In the genomic region with DNA sequence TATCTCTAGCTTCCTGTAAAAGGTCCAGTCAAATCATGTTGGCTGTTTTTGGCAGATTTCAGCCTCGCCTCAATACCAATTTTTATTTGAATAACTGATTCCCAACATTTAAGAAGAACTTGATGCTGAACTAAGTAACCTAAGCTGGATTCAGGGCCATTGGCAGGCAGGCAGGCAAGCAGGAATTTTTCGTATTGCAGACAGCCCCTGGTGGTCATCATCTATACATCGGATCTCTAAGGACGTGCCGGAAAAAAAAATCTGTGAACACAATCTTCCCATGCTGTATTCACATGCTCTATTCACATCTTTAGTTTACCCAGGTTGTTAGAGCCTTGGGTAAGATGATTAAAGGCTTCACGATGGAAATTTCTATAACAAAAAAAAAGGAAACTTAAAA, we compare ENCODE assay signal across 13 cellular contexts. TPM values are rescaled to one million over a fixed set of nuclear protein-coding genes. Genes with fewer than 3 reads are reported as not detected.
DNase-seq lines count a peak whose midpoint lies in the region; ATAC-seq and TF ChIP-seq lines count a peak whose summit lies in the region.
"Had no signal": no experiment of that assay in that cellular context is flagged by ENCODE, and none has a peak within 500 bp of the region (broad histone marks: within the 10 kb centered on the region; RNA-seq: fewer than 3 reads in every experiment).

No MANE protein-coding gene starts in this region.

- H3K4me2 ChIP-seq in PC-9 (no peak overlapping the region), neural progenitor cell (no peak overlapping the region), Karpas-422 (ENCODE audit: low read depth, low read length, poor library complexity, severe bottlenecking) (no peak overlapping the region)

- H3K9me2 ChIP-seq in PC-9 (ENCODE audit: insufficient read depth), result no peaks in the 10 kb centered on the region
- no peaks in the 10 kb centered on the region for H3K9me2 ChIP-seq in Karpas-422 (replicated peaks; ENCODE audit: insufficient read depth, low read length)

- H3K9me3 Mint-ChIP-seq in endothelial cell (ENCODE audit: unreplicated experiment) (no peaks in the 10 kb centered on the region), neural progenitor cell (no peaks in the 10 kb centered on the region)
- H3K9me3 Mint-ChIP-seq: activated naive CD4-positive, alpha-beta T cell treated with anti-CD3 and anti-CD28 coated beads, Interleukin-2, amount 50 U/mL, for 24 hours had no signal

- H3K79me2 ChIP-seq in PC-9 (ENCODE audit: low read depth), result peaks cover 5% of the 10 kb centered on the region
- peaks cover 10% of the 10 kb centered on the region for H3K79me2 ChIP-seq in neural progenitor cell (ENCODE audit: low read depth)
- peaks cover 21% of the 10 kb centered on the region for H3K79me2 ChIP-seq in Karpas-422 (ENCODE audit: low read length)

- POLR2A ChIA-PET in PC-9 (lab: Charles Lee; ENCODE audit: unreplicated experiment), result no interaction called here
- POLR2A ChIA-PET in RWPE1 (lab: Yijun Ruan, JAX; ENCODE audit: low non-redundant PET), result no interaction called here

- H3F3A ChIP-seq in PC-9 (ENCODE audit: insufficient read depth, low read depth), result peaks cover 32% of the 10 kb centered on the region
- H3F3A ChIP-seq in neural progenitor cell (ENCODE audit: low read depth), result peaks cover 15% of the 10 kb centered on the region

- CTCF ChIA-PET in PC-9 (lab: Charles Lee), result no interaction called here
- CTCF ChIA-PET in RWPE1 (lab: Yijun Ruan, JAX), result interaction anchor here (0.6 kb wide), 1 partner anchor 257 kb away, joined by 3 read pairs; a partner anchor contains a TSS

- H3K27ac Mint-ChIP-seq in endothelial cell (ENCODE audit: unreplicated experiment) (no peak overlapping the region), neural progenitor cell (no peak overlapping the region)
- H3K27ac Mint-ChIP-seq: activated naive CD4-positive, alpha-beta T cell treated with anti-CD3 and anti-CD28 coated beads, Interleukin-2, amount 50 U/mL, for 24 hours had no signal

- intact Hi-C loops in PC-9 (cut with micrococcal nuclease; ENCODE audit: unreplicated experiment), result loop anchor here (5.0 kb wide), 2 partner anchors 157 to 477 kb away; no protein-coding TSS in a partner anchor

- H3K4me1 ChIP-seq in PC-9 (replicated peaks; ENCODE audit: insufficient read depth) (peaks cover 7% of the 10 kb centered on the region; the same call in 1 of the 2 replicates), neural progenitor cell (no peaks in the 10 kb centered on the region), Karpas-422 (ENCODE audit: low read length) (peaks cover 18% of the 10 kb centered on the region)

- BruUV-seq in PC-9 (replicated peaks; lab: Mats Ljungman, UMichigan), result no TSS peak

- DNase-seq in DMS 273 (lab: John Stamatoyannopoulos, UW; ENCODE audit: unreplicated experiment) (peak; percentile 43), DMS 273 treated with DMSO at 0.1 percent for 48 hours (lab: John Stamatoyannopoulos, UW) (no peak), PC-9 (no peak), endothelial cell (ENCODE audit: low spot score) (peak; percentile 15), neural progenitor cell (ENCODE audit: low spot score) (no peak), Karpas-422 (no peak), RWPE1 (ENCODE audit: low spot score) (no peak)
- DNase-seq: activated CD4-positive, alpha-beta T cell treated with anti-CD3 and anti-CD28 coated beads for 4 hours; NCI-H2029 treated with DMSO at 0.1 percent for 48 hours; SHP77 had no signal

- H3K4me1 Mint-ChIP-seq in endothelial cell (ENCODE audit: unreplicated experiment), result no peaks in the 10 kb centered on the region
- no peaks in the 10 kb centered on the region for H3K4me1 Mint-ChIP-seq in neural progenitor cell

- no peak for ATAC-seq in HG02623 (IDR thresholded peaks at IDR 0.05; ENCODE audit: unreplicated experiment)

- H3K27ac ChIP-seq in PC-9 (no peak overlapping the region), neural progenitor cell (no peak overlapping the region), Karpas-422 (ENCODE audit: low read length) (no peak overlapping the region), RWPE1 (no peak overlapping the region)
- H3K27ac ChIP-seq: epithelial cell of prostate had no signal

- no peak overlapping the region for H2AFZ ChIP-seq in PC-9
- H2AFZ ChIP-seq in neural progenitor cell (replicated peaks), result no peak overlapping the region
- H2AFZ ChIP-seq in Karpas-422 (ENCODE audit: low read length), result no peak overlapping the region

- H3K27me3 Mint-ChIP-seq in endothelial cell (ENCODE audit: unreplicated experiment) (peaks cover 3% of the 10 kb centered on the region), neural progenitor cell (ENCODE audit: insufficient read depth, low read depth) (peaks cover 5% of the 10 kb centered on the region)
- H3K27me3 Mint-ChIP-seq: activated naive CD4-positive, alpha-beta T cell treated with anti-CD3 and anti-CD28 coated beads, Interleukin-2, amount 50 U/mL, for 24 hours had no signal

- no peak overlapping the region for H3K4me3 Mint-ChIP-seq in endothelial cell (ENCODE audit: unreplicated experiment)
- H3K4me3 Mint-ChIP-seq in neural progenitor cell, result no peak overlapping the region
- H3K4me3 Mint-ChIP-seq: activated naive CD4-positive, alpha-beta T cell treated with anti-CD3 and anti-CD28 coated beads, Interleukin-2, amount 50 U/mL, for 24 hours had no signal

- no peaks in the 10 kb centered on the region for H3K27me3 ChIP-seq in PC-9 (ENCODE audit: insufficient read depth, low read depth)
- no peaks in the 10 kb centered on the region for H3K27me3 ChIP-seq in neural progenitor cell
- no peaks in the 10 kb centered on the region for H3K27me3 ChIP-seq in Karpas-422 (ENCODE audit: low read length)

- H3K9me3 ChIP-seq in PC-9 (ENCODE audit: insufficient read depth, low read depth) (no peaks in the 10 kb centered on the region; the same call in 1 of the 2 replicates), neural progenitor cell (ENCODE audit: low read depth) (no peaks in the 10 kb centered on the region), Karpas-422 (ENCODE audit: low read length) (no peaks in the 10 kb centered on the region)

- H3K4me3 ChIP-seq in PC-9 (no peak overlapping the region), neural progenitor cell (no peak overlapping the region), Karpas-422 (ENCODE audit: low read length) (no peak overlapping the region)

- TF ChIP-seq CTCF in PC-9 (conservative IDR thresholded peaks at IDR 0.05), result peak; percentile 34
- TF ChIP-seq CTCF in endothelial cell (IDR thresholded peaks at IDR 0.05; ENCODE audit: unreplicated experiment), result peak; percentile 62
- TF ChIP-seq CTCF in neural progenitor cell (IDR thresholded peaks at IDR 0.05), result peak; percentile 32
- no peak for TF ChIP-seq CTCF in RWPE1 (conservative IDR thresholded peaks at IDR 0.05; ENCODE audit: low read depth)

- H4K20me1 ChIP-seq in PC-9 (ENCODE audit: insufficient read depth) (0 out of 2 replicates have a peak, but pooled peaks cover 5% of the 10 kb centered on the region), neural progenitor cell (ENCODE audit: low read depth) (no peaks in the 10 kb centered on the region), Karpas-422 (ENCODE audit: insufficient read depth, low read depth, low read length) (no peaks in the 10 kb centered on the region)

- H3K9ac ChIP-seq in neural progenitor cell, result no peak overlapping the region
- no peak overlapping the region for H3K9ac ChIP-seq in Karpas-422 (ENCODE audit: low read length)

- H3K36me3 ChIP-seq in PC-9 (ENCODE audit: low read depth), result peaks cover 31% of the 10 kb centered on the region
- H3K36me3 ChIP-seq in neural progenitor cell, result peaks cover 20% of the 10 kb centered on the region
- peaks cover 55% of the 10 kb centered on the region for H3K36me3 ChIP-seq in Karpas-422 (ENCODE audit: insufficient read depth, low read length)

- peaks cover 19% of the 10 kb centered on the region for H3K36me3 Mint-ChIP-seq in endothelial cell (ENCODE audit: low read depth, unreplicated experiment)
- H3K36me3 Mint-ChIP-seq in neural progenitor cell, result peaks cover 24% of the 10 kb centered on the region

RNA-seq across cellular contexts. Expression of a gene that starts 7.0 kb away (rescaled TPM):
- total RNA-seq in PC-9 (2021) (6.5 and 9.4 TPM in 2 replicates), endothelial cell (ENCODE audit: unreplicated experiment) (8.1 TPM), neural progenitor cell (ENCODE audit: low replicate concordance) (15.6 and 23.5 TPM in 2 replicates)
- total RNA-seq in Karpas-422 (2014; rRNA removed; shearing (Covaris generic); ENCODE audit: low replicate concordance), result 8.7 and 25.6 TPM in 2 replicates

Comparison
In these comparisons a context has a peak if more than half of its experiments do, and no peak if none do; other contexts are left out.
1. DNase-seq: peak in DMS 273 (single experiment) and endothelial cell (single experiment); none in DMS 273 treated with DMSO at 0.1 percent for 48 hours (single experiment), PC-9 (0 of 2), neural progenitor cell (single experiment), Karpas-422 (single experiment) and RWPE1 (single experiment).